ENCODE assay signal across 12 cellular contexts in genomic region chr1:65418522-65419185, GRCh38. TPM values are rescaled to one million over a fixed set of nuclear protein-coding genes. Genes with fewer than 3 reads are reported as not detected.
A peak's percentile ranks its signal among the peaks of the same experiment; 100 is the strongest.
DNase-seq lines count a peak whose midpoint lies in the region; ATAC-seq, FAIRE-seq and TF ChIP-seq lines count a peak whose summit lies in the region.
"Had no signal": no experiment of that assay in that cellular context is flagged by ENCODE, and none has a peak within 500 bp of the region (broad histone marks: within the 10 kb centered on the region; RNA-seq: fewer than 3 reads in every experiment).

No MANE protein-coding gene starts in this region.

- H3K36me3 ChIP-seq in BLaER1 treated with 17β-estradiol and CSF1 and Interleukin-3, amounts not matched to agents 10 nM and 100 nM = peaks cover 0 to 7% (median 0%) of the 10 kb centered on the region in 11 experiments; a peak in 3 of 22 replicates

- no peak for DNase-seq in H9
- no peak for DNase-seq in activated T-helper 1 cell treated with anti-CD3 and anti-CD28 coated beads, Interleukin-12 subunit alpha, Interleukin-12 subunit beta, Interleukin-2, Interleukin-4 antibody, amounts not matched to agents 30 ng/mL and 10 ng/mL and 1 ng/mL, durations not matched to agents 14 hours and 24 hours and 36 hours (ENCODE audit: low spot score)
- peak; percentile 60 for DNase-seq in kidney tubule cell (ENCODE audit: low spot score)
- no peak for DNase-seq in NCI-H2171 treated with DMSO at 0.1 percent for 48 hours (lab: John Stamatoyannopoulos, UW)
- DNase-seq in GM12892 (ENCODE audit: insufficient read length) = no peak
- no peak for DNase-seq in posterior vena cava (ENCODE audit: low spot score)
- DNase-seq: effector CD4-positive, alpha-beta T cell; hypothalamus; NCI-H526 treated with DMSO at 0.1 percent for 48 hours had no signal

- H3K4ac ChIP-seq in H9 (ENCODE audit: low read depth, low read length) = no peak overlapping the region

- no peak for ATAC-seq in HG03196 (IDR thresholded peaks at IDR 0.05; ENCODE audit: unreplicated experiment)

- H3K56ac ChIP-seq in H9 (ENCODE audit: insufficient read length, low read depth, low read length) = no peak overlapping the region

- no peak overlapping the region for H3T11ph ChIP-seq in H9 (ENCODE audit: low read length)

- no peaks in the 10 kb centered on the region; a peak in 1 of 5 replicates for H3K9me3 Mint-ChIP-seq in H9
- H3K9me3 Mint-ChIP-seq in activated T-helper 1 cell treated with anti-CD3 and anti-CD28 coated beads, Interleukin-12 subunit alpha, Interleukin-12 subunit beta, Interleukin-2, Interleukin-4 antibody, amounts not matched to agents 30 ng/mL and 10 ng/mL and 1 ng/mL, durations not matched to agents 14 hours and 24 hours and 36 hours = no peaks in the 10 kb centered on the region
- H3K9me3 Mint-ChIP-seq: CD14-positive monocyte had no signal

- H3K4me1 ChIP-seq in BLaER1 treated with 17β-estradiol and CSF1 and Interleukin-3, amounts not matched to agents 10 nM and 100 nM = peaks cover 20 to 31% (median 23%) of the 10 kb centered on the region in 10 experiments
- H3K4me1 ChIP-seq in H9 (ENCODE audit: insufficient read depth, low read length) = no peaks in the 10 kb centered on the region

- H2BK5ac ChIP-seq in H9 (ENCODE audit: insufficient read length, low read length) = no peak overlapping the region

- intact Hi-C loops in activated T-helper 1 cell treated with anti-CD3 and anti-CD28 coated beads, Interleukin-12 subunit alpha, Interleukin-12 subunit beta, Interleukin-2, Interleukin-4 antibody, amounts not matched to agents 30 ng/mL and 10 ng/mL and 1 ng/mL, durations not matched to agents 14 hours and 24 hours and 36 hours (cut with micrococcal nuclease) = no loop called here
- intact Hi-C loops in posterior vena cava (cut with DNase I) = no loop called here

- no peak overlapping the region for H3K23ac ChIP-seq in H9 (ENCODE audit: insufficient read length, low read depth, low read length)

- peaks cover 4% of the 10 kb centered on the region for H3K79me1 ChIP-seq in H9 (ENCODE audit: insufficient read depth, low read depth, low read length, poor library complexity, severe bottlenecking)

- no peak overlapping the region for H4K91ac ChIP-seq in H9 (ENCODE audit: insufficient read length, low read depth, low read length)

- H4K5ac ChIP-seq in H9 (ENCODE audit: insufficient read length, low read depth, low read length) = no peak overlapping the region

- peak overlapping the region in 1 of 2 experiments; percentile 90; a peak in 3 of 5 replicates for H3K4me3 Mint-ChIP-seq in H9
- H3K4me3 Mint-ChIP-seq in activated T-helper 1 cell treated with anti-CD3 and anti-CD28 coated beads, Interleukin-12 subunit alpha, Interleukin-12 subunit beta, Interleukin-2, Interleukin-4 antibody, amounts not matched to agents 30 ng/mL and 10 ng/mL and 1 ng/mL, durations not matched to agents 14 hours and 24 hours and 36 hours = peak overlapping the region; percentile 50

- no peak overlapping the region for H2BK120ac ChIP-seq in H9 (ENCODE audit: low read depth, low read length, poor library complexity, severe bottlenecking)

- no peaks in the 10 kb centered on the region for H3K27me3 ChIP-seq in BLaER1 treated with 17β-estradiol and CSF1 and Interleukin-3, amounts not matched to agents 10 nM and 100 nM
- no peaks in the 10 kb centered on the region for H3K27me3 ChIP-seq in H9 (ENCODE audit: insufficient read depth, low read length)

- no peak overlapping the region for H2AK5ac ChIP-seq in H9 (ENCODE audit: insufficient read length, low read length)

- no peak overlapping the region for H2BK12ac ChIP-seq in H9 (ENCODE audit: insufficient read length, low read depth, low read length)

- no peak overlapping the region for H3K14ac ChIP-seq in H9 (ENCODE audit: insufficient read depth, low read length)

- no peak overlapping the region; a peak in 2 of 7 replicates for H3K27ac Mint-ChIP-seq in H9
- no peak overlapping the region for H3K27ac Mint-ChIP-seq in activated T-helper 1 cell treated with anti-CD3 and anti-CD28 coated beads, Interleukin-12 subunit alpha, Interleukin-12 subunit beta, Interleukin-2, Interleukin-4 antibody, amounts not matched to agents 30 ng/mL and 10 ng/mL and 1 ng/mL, durations not matched to agents 14 hours and 24 hours and 36 hours

- no peak overlapping the region for H2AFZ ChIP-seq in H9 (ENCODE audit: low read length)

- H3K36me3 Mint-ChIP-seq in H9 (ENCODE audit: insufficient read depth in 1 of 3, low read depth in 3 of 3) = peaks cover 0 to 6% (median 0%) of the 10 kb centered on the region in 3 experiments; a peak in 2 of 7 replicates
- H3K36me3 Mint-ChIP-seq in activated T-helper 1 cell treated with anti-CD3 and anti-CD28 coated beads, Interleukin-12 subunit alpha, Interleukin-12 subunit beta, Interleukin-2, Interleukin-4 antibody, amounts not matched to agents 30 ng/mL and 10 ng/mL and 1 ng/mL, durations not matched to agents 14 hours and 24 hours and 36 hours (ENCODE audit: low read depth) = no peaks in the 10 kb centered on the region
- H3K36me3 Mint-ChIP-seq: CD14-positive monocyte had no signal

- no peak overlapping the region for H2BK20ac ChIP-seq in H9 (ENCODE audit: low read depth, low read length, poor library complexity, severe bottlenecking)

- TF ChIP-seq CTCF in H9 (conservative IDR thresholded peaks at IDR 0.05) = no peak

- no peak overlapping the region for H2BK15ac ChIP-seq in H9 (ENCODE audit: low read depth, low read length)

- H3K4me1 Mint-ChIP-seq in H9 = peaks cover 19 to 23% of the 10 kb centered on the region in 2 experiments
- H3K4me1 Mint-ChIP-seq in activated T-helper 1 cell treated with anti-CD3 and anti-CD28 coated beads, Interleukin-12 subunit alpha, Interleukin-12 subunit beta, Interleukin-2, Interleukin-4 antibody, amounts not matched to agents 30 ng/mL and 10 ng/mL and 1 ng/mL, durations not matched to agents 14 hours and 24 hours and 36 hours (ENCODE audit: low read depth) = peaks cover 21% of the 10 kb centered on the region

- H3K9ac ChIP-seq in BLaER1 treated with 17β-estradiol and CSF1 and Interleukin-3, amounts not matched to agents 10 nM and 100 nM = no peak overlapping the region
- H3K9ac ChIP-seq in H9 (ENCODE audit: extremely low read depth, insufficient read length, low read length) = no peak overlapping the region

- no peak for TF ChIP-seq POLR2A in GM12892 (IDR thresholded peaks at IDR 0.05; ENCODE audit: low read depth, low read length)

- WGBS in H9 (ENCODE audit: extremely low coverage, insufficient read length, low lambda C conversion rate) = no CpG with 5 or more reads among the region's 4 CpGs

- H3K4me3 ChIP-seq in BLaER1 treated with 17β-estradiol and CSF1 and Interleukin-3, amounts not matched to agents 10 nM and 100 nM = no peak overlapping the region

- no peak overlapping the region for H4K8ac ChIP-seq in H9 (replicated peaks; ENCODE audit: insufficient read length, low read depth, low read length)

- peaks cover 9% of the 10 kb centered on the region for H3K23me2 ChIP-seq in H9 (ENCODE audit: insufficient read length, low read depth, low read length, poor library complexity, severe bottlenecking)

- peak overlapping the region in 7 of 11 experiments; percentile 83 to 91 (median 89); a peak in 7 of 22 replicates for H3K4me2 ChIP-seq in BLaER1 treated with 17β-estradiol and CSF1 and Interleukin-3, amounts not matched to agents 10 nM and 100 nM
- peak overlapping the region; percentile 80 for H3K4me2 ChIP-seq in H9 (ENCODE audit: insufficient read depth, insufficient read length, low read length)

- no peaks in the 10 kb centered on the region for H3K9me3 ChIP-seq in BLaER1 treated with 17β-estradiol and CSF1 and Interleukin-3, amounts not matched to agents 10 nM and 100 nM (replicated peaks in 1 of 11)
- H3K9me3 ChIP-seq in H9 (ENCODE audit: control insufficient read depth, low read depth, low read length) = no peaks in the 10 kb centered on the region

- no peak for FAIRE-seq in GM12892 (lab: Jason Lieb, UNC)

- no peak overlapping the region for H3K27ac ChIP-seq in BLaER1 treated with 17β-estradiol and CSF1 and Interleukin-3, amounts not matched to agents 10 nM and 100 nM
- H3K27ac ChIP-seq in H9 (ENCODE audit: insufficient read length, low read depth, low read length) = peak overlapping the region; percentile 2

- peaks cover 0 to 19% (median 0%) of the 10 kb centered on the region in 11 experiments; a peak in 5 of 22 replicates for H4K20me1 ChIP-seq in BLaER1 treated with 17β-estradiol and CSF1 and Interleukin-3, amounts not matched to agents 10 nM and 100 nM
- H4K20me1 ChIP-seq in H9 (ENCODE audit: control insufficient read depth, insufficient read depth, insufficient read length) = no peaks in the 10 kb centered on the region

- peaks cover 10% of the 10 kb centered on the region; the same call in 1 of the 2 replicates for H3K79me2 ChIP-seq in H9 (ENCODE audit: insufficient read depth, low read length)

- H3K27me3 Mint-ChIP-seq in H9 (ENCODE audit: low read depth) = no peaks in the 10 kb centered on the region
- H3K27me3 Mint-ChIP-seq in activated T-helper 1 cell treated with anti-CD3 and anti-CD28 coated beads, Interleukin-12 subunit alpha, Interleukin-12 subunit beta, Interleukin-2, Interleukin-4 antibody, amounts not matched to agents 30 ng/mL and 10 ng/mL and 1 ng/mL, durations not matched to agents 14 hours and 24 hours and 36 hours (ENCODE audit: insufficient read depth) = peaks cover 5% of the 10 kb centered on the region

- H3K18ac ChIP-seq in H9 (ENCODE audit: insufficient read length, low read depth, low read length) = no peak overlapping the region

RNA-seq across cellular contexts. Expression of gene LEPR, which starts 1.8 kb away (rescaled TPM):
- total RNA-seq in H9 (2021) (3.3 TPM in 2 replicates), posterior vena cava (10 to 100 TPM; 27.1 to 27.7 TPM)
- 1.1 and 1.4 TPM in 2 replicates for total RNA-seq in activated T-helper 1 cell treated with anti-CD3 and anti-CD28 coated beads, Interleukin-12 subunit alpha, Interleukin-12 subunit beta, Interleukin-2, Interleukin-4 antibody, amounts not matched to agents 30 ng/mL and 10 ng/mL and 1 ng/mL, durations not matched to agents 14 hours and 24 hours and 36 hours
- polyA plus RNA-seq in GM12892 (2012; ENCODE audit: missing spikeins) = 0.76 TPM

RNA-seq across cellular contexts. Expression of gene LEPROT, which starts 1.8 kb away (rescaled TPM):
- total RNA-seq in H9 (2021) (28.6 and 32.6 TPM in 2 replicates), posterior vena cava (100 to 1,000 TPM in 1 of 2 donors, 10 to 100 TPM in 1; 81.3 to 105 TPM)
- total RNA-seq in activated T-helper 1 cell treated with anti-CD3 and anti-CD28 coated beads, Interleukin-12 subunit alpha, Interleukin-12 subunit beta, Interleukin-2, Interleukin-4 antibody, amounts not matched to agents 30 ng/mL and 10 ng/mL and 1 ng/mL, durations not matched to agents 14 hours and 24 hours and 36 hours = 24.2 and 25.0 TPM in 2 replicates
- 20.9 TPM for polyA plus RNA-seq in GM12892 (2012; ENCODE audit: missing spikeins)
